In the genomic region with DNA sequence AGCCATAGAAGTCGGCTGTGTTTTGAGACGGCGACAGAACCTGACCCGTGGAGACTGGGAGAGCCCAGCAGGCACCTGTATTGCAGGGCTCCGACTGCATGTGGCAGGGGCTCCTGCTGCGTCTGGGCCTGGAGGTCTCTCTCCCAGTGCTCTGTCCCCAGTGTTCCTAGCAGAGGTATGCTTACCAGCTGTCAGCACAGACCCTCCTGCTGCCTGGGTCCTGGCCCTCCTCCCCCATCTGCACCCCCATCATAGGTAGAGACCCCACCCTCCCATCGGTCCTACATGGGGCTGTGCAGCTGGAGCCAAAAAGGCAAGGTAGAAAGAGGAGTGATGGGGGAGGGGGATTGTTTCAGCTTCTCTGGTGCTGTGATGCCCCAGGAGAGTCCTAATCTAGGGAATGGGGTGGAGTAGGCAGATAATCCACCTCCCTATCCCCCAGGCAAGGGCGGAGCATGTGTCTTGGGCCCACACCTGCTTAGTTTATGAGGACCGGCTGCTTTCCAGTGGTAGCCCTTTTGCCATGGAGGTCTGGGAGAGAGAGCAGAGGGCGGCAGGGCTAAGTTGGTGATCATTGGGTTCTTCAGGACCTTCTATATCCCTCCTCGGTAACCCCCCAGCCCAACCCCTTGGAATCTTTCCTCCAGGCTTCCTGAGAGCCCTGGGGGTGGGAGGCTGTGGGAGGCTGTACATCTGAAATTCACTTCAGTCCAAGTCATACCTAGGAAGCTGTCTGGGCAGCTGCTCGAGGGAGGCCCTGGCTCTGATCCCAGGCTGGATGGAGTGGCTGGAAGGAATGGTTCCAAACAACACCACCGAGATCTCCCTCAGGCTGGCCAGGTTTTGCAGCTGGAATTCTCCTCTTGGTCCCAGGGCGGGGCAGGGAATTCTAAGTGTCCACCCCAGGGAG, we compare ENCODE assay signal across 1 cellular context.
TF ChIP-seq lines count a peak whose summit lies in the region.

No MANE protein-coding gene starts in this region.

TF ChIP-seq in HEK293, 187 proteins besides CTCF, POLR2A, EP300 and RAD21 (continued from another document):
- TF ChIP-seq EGR2 (tag by site-specific recombination; IDR thresholded peaks at IDR 0.05; ENCODE audit: low read depth) = peak; percentile 86
- no peak for TF ChIP-seq ZNF629 (tag by site-specific recombination; IDR thresholded peaks at IDR 0.05)
- no peak for TF ChIP-seq ZNF121 (tag by site-specific recombination; IDR thresholded peaks at IDR 0.05)
- TF ChIP-seq ZNF114 (tag by site-specific recombination; IDR thresholded peaks at IDR 0.05) = no peak
- no peak for TF ChIP-seq TRIM28 (IDR thresholded peaks at IDR 0.05; ENCODE audit: borderline replicate concordance, low read length)
- TF ChIP-seq GLIS1 (tag by site-specific recombination; IDR thresholded peaks at IDR 0.05) = peak; percentile 66
- TF ChIP-seq ZNF112 (tag by site-specific recombination; IDR thresholded peaks at IDR 0.05) = no peak
TF ChIP-seq in HEK293: peak in this region for 4.
